In the genomic region with DNA sequence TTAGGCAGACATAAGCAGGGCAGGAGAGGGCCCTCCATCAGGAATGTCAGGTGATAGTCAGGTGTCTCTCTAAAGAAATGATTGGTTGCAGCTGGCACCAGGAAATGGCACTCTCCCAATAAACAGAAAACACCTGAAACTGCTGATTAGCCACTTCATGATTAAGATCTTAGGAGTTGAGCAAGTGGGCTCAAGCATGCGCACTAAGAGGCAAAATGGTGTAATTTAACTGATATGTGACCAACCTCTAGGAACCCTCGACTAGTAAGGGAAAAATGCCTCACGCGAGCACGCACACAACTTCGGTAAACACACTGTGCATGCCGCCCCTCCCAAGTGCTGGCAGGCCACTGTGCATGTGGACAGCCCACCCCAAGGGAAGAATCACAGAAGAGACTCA, we compare ENCODE assay signal across 9 cellular contexts. TPM values are rescaled to one million over a fixed set of nuclear protein-coding genes. Genes with fewer than 3 reads are reported as not detected.
"Had no signal": no experiment of that assay in that cellular context is flagged by ENCODE, and none has a peak within 500 bp of the region (broad histone marks: within the 10 kb centered on the region; RNA-seq: fewer than 3 reads in every experiment).

No MANE protein-coding gene starts in this region.

- ATAC-seq: GM23338, HepG2 had no signal

- H3K4me2 ChIP-seq: GM23338 had no signal

- H2AFZ ChIP-seq: GM23338 had no signal

- FAIRE-seq: H1, H54, HepG2 had no signal

- H3K4me3 ChIP-seq: GM23338 had no signal

- H3K27ac ChIP-seq: HL-60 had no signal

- DNase-seq: H9, HCEC 1CT had no signal

RNA-seq across cellular contexts. Expression of gene SLC35G4, which starts 23.8 kb away (rescaled TPM):
- total RNA-seq: GM23338, H1, H9, HepG2, HT1080 had no signal
- polyA plus RNA-seq: GM23338, H1, HepG2, IgD-negative memory B cell had no signal
